Comparison of ENCODE assay signal across 15 cellular contexts in genomic region chr15:57045741-57046382, GRCh38.
DNase-seq lines count a peak whose midpoint lies in the region; ATAC-seq and TF ChIP-seq lines count a peak whose summit lies in the region.
"Had no signal": no experiment of that assay in that cellular context is flagged by ENCODE, and none has a peak within 500 bp of the region (broad histone marks: within the 10 kb centered on the region; RNA-seq: fewer than 3 reads in every experiment).

No MANE protein-coding gene starts in this region.

- peaks cover 35% of the 10 kb centered on the region for H3K4me1 Mint-ChIP-seq in activated naive CD8-positive, alpha-beta T cell (ENCODE audit: low read depth)
- H3K4me1 Mint-ChIP-seq in activated naive CD8-positive, alpha-beta T cell treated with anti-CD3 and anti-CD28 coated beads for 36 hours = peaks cover 36% of the 10 kb centered on the region
- H3K4me1 Mint-ChIP-seq in endodermal cell = peaks cover 22% of the 10 kb centered on the region

- no peak for TF ChIP-seq CTCF in endodermal cell (conservative IDR thresholded peaks at IDR 0.05)

- H3K4me3 ChIP-seq in endodermal cell (ENCODE audit: low read length) = no peak overlapping the region
- H3K4me3 ChIP-seq: vagina had no signal

- peak overlapping the region; percentile 88 for H3K27ac ChIP-seq in substantia nigra (ENCODE audit: low read depth, low read length, poor library complexity, severe bottlenecking)
- no peak overlapping the region for H3K27ac ChIP-seq in endodermal cell (ENCODE audit: low read depth, low read length)
- H3K27ac ChIP-seq: vagina had no signal

- H3K27me3 ChIP-seq in endodermal cell (ENCODE audit: control insufficient read depth, insufficient read depth, low read length, poor library complexity, severe bottlenecking) = no peaks in the 10 kb centered on the region
- H3K27me3 ChIP-seq: vagina had no signal

- no peaks in the 10 kb centered on the region for H3K9me3 ChIP-seq in endodermal cell (ENCODE audit: control insufficient read depth, low read length)
- H3K9me3 ChIP-seq: vagina had no signal

- H3K9me3 Mint-ChIP-seq in activated naive CD8-positive, alpha-beta T cell (ENCODE audit: low read depth) = no peaks in the 10 kb centered on the region
- H3K9me3 Mint-ChIP-seq in activated naive CD8-positive, alpha-beta T cell treated with anti-CD3 and anti-CD28 coated beads for 36 hours = no peaks in the 10 kb centered on the region
- no peaks in the 10 kb centered on the region for H3K9me3 Mint-ChIP-seq in endodermal cell
- H3K9me3 Mint-ChIP-seq: activated CD4-positive, alpha-beta memory T cell treated with anti-CD3 and anti-CD28 coated beads, Interleukin-2, amount 10 ng/mL, durations not matched to agents 7 days and 5 days had no signal

- ATAC-seq in GM21786 (IDR thresholded peaks at IDR 0.05; ENCODE audit: unreplicated experiment) (peak; percentile 92), HG03280 (IDR thresholded peaks at IDR 0.05; ENCODE audit: unreplicated experiment) (peak; percentile 78), GM21737 (IDR thresholded peaks at IDR 0.05; ENCODE audit: unreplicated experiment) (no peak)

- H3K36me3 ChIP-seq in endodermal cell (ENCODE audit: control insufficient read depth, insufficient read depth, low read length) = no peaks in the 10 kb centered on the region
- H3K36me3 ChIP-seq: vagina had no signal

- no peaks in the 10 kb centered on the region for H3K27me3 Mint-ChIP-seq in activated naive CD8-positive, alpha-beta T cell
- H3K27me3 Mint-ChIP-seq in activated naive CD8-positive, alpha-beta T cell treated with anti-CD3 and anti-CD28 coated beads for 36 hours = no peaks in the 10 kb centered on the region
- no peaks in the 10 kb centered on the region for H3K27me3 Mint-ChIP-seq in endodermal cell (ENCODE audit: insufficient read depth)
- H3K27me3 Mint-ChIP-seq: activated CD4-positive, alpha-beta memory T cell treated with anti-CD3 and anti-CD28 coated beads, Interleukin-2, amount 10 ng/mL, durations not matched to agents 7 days and 5 days had no signal

- WGBS in endodermal cell (ENCODE audit: insufficient coverage in 1 of 2, insufficient read length in 1 of 2), 2 experiments = 89 to 92% methylated on average over 4 to 5 of the region's 5 CpGs

- H3K9ac ChIP-seq in endodermal cell (ENCODE audit: extremely low read depth, low read length, poor library complexity, severe bottlenecking) = no peak overlapping the region

- no peak overlapping the region for H3K4me3 Mint-ChIP-seq in activated naive CD8-positive, alpha-beta T cell
- no peak overlapping the region for H3K4me3 Mint-ChIP-seq in activated naive CD8-positive, alpha-beta T cell treated with anti-CD3 and anti-CD28 coated beads for 36 hours
- no peak overlapping the region for H3K4me3 Mint-ChIP-seq in endodermal cell
- H3K4me3 Mint-ChIP-seq: activated CD4-positive, alpha-beta memory T cell treated with anti-CD3 and anti-CD28 coated beads, Interleukin-2, amount 10 ng/mL, durations not matched to agents 7 days and 5 days had no signal

- peaks cover 7% of the 10 kb centered on the region for H3K36me3 Mint-ChIP-seq in activated naive CD8-positive, alpha-beta T cell
- H3K36me3 Mint-ChIP-seq in activated naive CD8-positive, alpha-beta T cell treated with anti-CD3 and anti-CD28 coated beads for 36 hours = peaks cover 13% of the 10 kb centered on the region
- peaks cover 6% of the 10 kb centered on the region for H3K36me3 Mint-ChIP-seq in endodermal cell (ENCODE audit: low read depth)

- no peak for DNase-seq in activated naive CD8-positive, alpha-beta T cell treated with anti-CD3 and anti-CD28 coated beads for 36 hours
- DNase-seq in substantia nigra (lab: John Stamatoyannopoulos, UW) (no peak), SK-N-DZ (ENCODE audit: low spot score) (no peak), endodermal cell (no peak)
- DNase-seq: activated CD4-positive, alpha-beta memory T cell treated with anti-CD3 and anti-CD28 coated beads, Interleukin-2, amount 10 ng/mL, durations not matched to agents 7 days and 5 days; DMS153; effector memory CD4-positive, alpha-beta T cell; head of caudate nucleus; mesendoderm; NCI-H1436 had no signal

- H3K4me1 ChIP-seq in endodermal cell (ENCODE audit: control insufficient read depth, insufficient read depth, low read length) = no peaks in the 10 kb centered on the region

- peak overlapping the region; percentile 12 for H3K27ac Mint-ChIP-seq in activated naive CD8-positive, alpha-beta T cell
- H3K27ac Mint-ChIP-seq in activated naive CD8-positive, alpha-beta T cell treated with anti-CD3 and anti-CD28 coated beads for 36 hours = no peak overlapping the region
- H3K27ac Mint-ChIP-seq in endodermal cell = no peak overlapping the region
- H3K27ac Mint-ChIP-seq: activated CD4-positive, alpha-beta memory T cell treated with anti-CD3 and anti-CD28 coated beads, Interleukin-2, amount 10 ng/mL, durations not matched to agents 7 days and 5 days had no signal
